Comparison of ENCODE assay signal across 13 cellular contexts in the genomic region with DNA sequence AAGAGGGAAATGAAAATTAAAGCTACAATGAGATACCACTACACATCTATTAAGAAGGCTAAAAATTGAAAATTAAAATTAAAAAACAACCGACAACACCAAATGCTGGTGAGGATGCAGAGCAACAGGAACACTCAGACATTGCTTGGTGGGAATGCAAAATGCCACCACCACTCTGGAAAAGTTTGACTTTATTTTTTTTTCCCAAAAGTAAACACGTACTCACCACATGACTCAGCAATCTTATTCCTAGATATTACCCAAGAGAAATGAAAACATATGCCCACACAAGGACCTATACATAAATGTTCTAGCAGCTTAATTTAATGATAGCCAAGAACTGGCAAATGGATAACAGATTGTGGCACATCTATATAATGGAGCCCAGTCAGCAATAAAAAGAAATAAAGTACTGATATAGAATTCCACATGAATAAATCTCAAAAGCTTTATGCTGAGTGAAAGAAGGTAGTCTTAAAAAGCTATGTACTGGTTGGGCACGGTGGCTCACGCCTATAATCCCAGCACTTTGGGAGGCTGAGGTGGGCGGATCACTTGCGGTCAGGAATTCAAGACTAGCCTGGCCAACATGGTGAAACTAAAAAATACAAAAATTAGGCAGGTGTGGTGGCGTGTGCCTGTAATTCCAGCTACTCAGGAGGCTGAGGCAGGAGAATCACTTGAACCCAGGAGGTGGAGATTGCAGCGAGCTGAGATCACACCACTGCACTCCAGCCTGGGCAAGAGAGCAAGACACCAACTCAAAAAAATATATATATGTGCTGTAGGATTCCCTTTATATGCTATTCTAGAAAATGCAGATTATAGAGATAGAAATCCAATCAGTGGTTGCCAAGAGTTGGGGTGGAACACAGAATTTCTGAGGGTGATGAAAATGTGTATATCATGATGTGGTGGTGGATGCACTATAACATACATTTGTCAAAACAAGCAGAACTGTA. TPM values are rescaled to one million over a fixed set of nuclear protein-coding genes. Genes with fewer than 3 reads are reported as not detected.
DNase-seq lines count a peak whose midpoint lies in the region; FAIRE-seq and TF ChIP-seq lines count a peak whose summit lies in the region.
"Had no signal": no experiment of that assay in that cellular context is flagged by ENCODE, and none has a peak within 500 bp of the region (broad histone marks: within the 10 kb centered on the region; RNA-seq: fewer than 3 reads in every experiment).

No MANE protein-coding gene starts in this region.

- no peak overlapping the region for H2AFZ ChIP-seq in astrocyte (ENCODE audit: low read depth, low read length)

- POLR2A ChIA-PET in A673 (lab: Charles Lee; ENCODE audit: low non-redundant PET), result no interaction called here

- H3K27me3 Mint-ChIP-seq in astrocyte (ENCODE audit: low read depth, unreplicated experiment), result peaks cover 24% of the 10 kb centered on the region

- no peak for FAIRE-seq in astrocyte (lab: Jason Lieb, UNC)

- no peak overlapping the region for H3K9ac ChIP-seq in astrocyte (ENCODE audit: low read length)

- peaks cover 39% of the 10 kb centered on the region for H3K4me1 Mint-ChIP-seq in astrocyte (ENCODE audit: low read depth, unreplicated experiment)

- H3K27ac ChIP-seq in A673 (ENCODE audit: low read depth, low read length, poor library complexity, severe bottlenecking) (peak overlapping the region; percentile 36), astrocyte (ENCODE audit: low read depth, low read length) (peak overlapping the region; percentile 25)
- H3K27ac ChIP-seq: body of pancreas had no signal

- H3K4me3 Mint-ChIP-seq in astrocyte (ENCODE audit: unreplicated experiment), result no peak overlapping the region

- BruUV-seq in A673 (replicated peaks; lab: Mats Ljungman, UMichigan), result no TSS peak

- no peaks in the 10 kb centered on the region for H3K79me2 ChIP-seq in astrocyte (ENCODE audit: insufficient read depth, low read length)

- CTCF ChIA-PET in A673 (lab: Charles Lee), result no interaction called here

- intact Hi-C loops in A673 (cut with micrococcal nuclease; ENCODE audit: unreplicated experiment), result no loop called here

- H3K4me2 ChIP-seq in astrocyte (ENCODE audit: low read length), result peak overlapping the region; percentile 21

- H3K36me3 Mint-ChIP-seq in astrocyte (ENCODE audit: low read depth, unreplicated experiment), result no peaks in the 10 kb centered on the region

- H3K4me3 ChIP-seq in A673 (ENCODE audit: low read depth, low read length, poor library complexity, severe bottlenecking) (no peak overlapping the region), astrocyte (ENCODE audit: insufficient read depth, low read depth, low read length) (no peak overlapping the region)
- H3K4me3 ChIP-seq: body of pancreas, spleen had no signal

- no peak for TF ChIP-seq CTCF in A673 (conservative IDR thresholded peaks at IDR 0.05; ENCODE audit: low read depth, low read length)
- no peak for TF ChIP-seq CTCF in astrocyte (IDR thresholded peaks at IDR 0.05; ENCODE audit: insufficient read depth, low read depth, low read length)

- peak overlapping the region; percentile 83 for H3K27ac Mint-ChIP-seq in astrocyte (ENCODE audit: unreplicated experiment)

- peaks cover 2% of the 10 kb centered on the region for H3K9me3 Mint-ChIP-seq in astrocyte (ENCODE audit: unreplicated experiment)

- peaks cover 36% of the 10 kb centered on the region for H3K4me1 ChIP-seq in A673 (ENCODE audit: insufficient read depth, low read length, poor library complexity, severe bottlenecking)
- H3K4me1 ChIP-seq in astrocyte (ENCODE audit: insufficient read depth, low read length), result peaks cover 41% of the 10 kb centered on the region

- no peaks in the 10 kb centered on the region for H3K36me3 ChIP-seq in A673 (ENCODE audit: insufficient read depth, low read length, poor library complexity, severe bottlenecking)
- H3K36me3 ChIP-seq in astrocyte (ENCODE audit: insufficient read depth, low read length), result no peaks in the 10 kb centered on the region
- H3K36me3 ChIP-seq: spleen had no signal

- no peaks in the 10 kb centered on the region for H3K27me3 ChIP-seq in A673 (replicated peaks; ENCODE audit: insufficient read depth, low read depth, low read length, poor library complexity)
- peaks cover 2% of the 10 kb centered on the region for H3K27me3 ChIP-seq in astrocyte (ENCODE audit: insufficient read depth, low read length)
- H3K27me3 ChIP-seq: body of pancreas had no signal

- H3K9me3 ChIP-seq in A673 (ENCODE audit: low read depth, low read length, poor library complexity, severe bottlenecking) (peaks cover 8% of the 10 kb centered on the region), astrocyte (ENCODE audit: insufficient read depth, low read depth, low read length) (no peaks in the 10 kb centered on the region)
- H3K9me3 ChIP-seq: body of pancreas, spleen had no signal

- no peaks in the 10 kb centered on the region for H4K20me1 ChIP-seq in astrocyte (ENCODE audit: insufficient read depth, low read length)

- peak; percentile 41 for DNase-seq in A673 (ENCODE audit: low spot score)
- DNase-seq in HCEC 1CT, result peak; percentile 70
- peak; percentile 56 for DNase-seq in astrocyte (ENCODE audit: low read depth)
- peak; percentile 22 for DNase-seq in kidney tubule cell (ENCODE audit: low spot score)
- no peak for DNase-seq in stimulated activated naive CD4-positive, alpha-beta T cell (lab: John Stamatoyannopoulos, UW)
- no peak for DNase-seq in stimulated activated CD4-positive, alpha-beta T cell treated with anti-CD3 and anti-CD28 coated beads, Interleukin-15, amount 100 ng/mL, for 24 hours
- no peak for DNase-seq in NCI-H748 treated with DMSO at 0.1 percent for 48 hours (lab: John Stamatoyannopoulos, UW)
- no peak for DNase-seq in cerebellum (ENCODE audit: low spot score)
- DNase-seq: body of pancreas, KG1 had no signal

RNA-seq across cellular contexts. Expression of a gene that starts 4.2 kb away (rescaled TPM):
- total RNA-seq in A673 (2021), result 0.37 TPM in 1 of 2 replicates, not detected in the other
- total RNA-seq in astrocyte, result 1.0 and 1.5 TPM in 2 replicates
- total RNA-seq in cerebellum, result 0.18 TPM
- total RNA-seq: mesenteric fat pad; spleen; T-helper 2 cell treated with Interferon-gamma antibody and Interleukin-4, amounts not matched to agents 100 ng/mL and 5 ng/mL, for 36 hours had no signal

RNA-seq across cellular contexts. Expression of a gene that starts 26.3 kb away (rescaled TPM):
- 54.8 and 55.1 TPM in 2 replicates for total RNA-seq in A673 (2021)
- total RNA-seq in astrocyte, result 62.2 and 71.2 TPM in 2 replicates
- total RNA-seq in cerebellum, result 49.9 TPM

Comparison
In these comparisons a context has a peak if more than half of its experiments do, and no peak if none do; other contexts are left out.
1. DNase-seq: peak in A673 (single experiment), HCEC 1CT (single experiment), astrocyte (single experiment) and kidney tubule cell (single experiment); none in stimulated activated naive CD4-positive, alpha-beta T cell (0 of 6), stimulated activated CD4-positive, alpha-beta T cell treated with anti-CD3 and anti-CD28 coated beads, Interleukin-15, amount 100 ng/mL, for 24 hours (single experiment), NCI-H748 treated with DMSO at 0.1 percent for 48 hours (single experiment) and cerebellum (single experiment).